In genomic region chr3:129121792-129122696, GRCh38 we compare ENCODE assay signal across 8 cellular contexts. TPM values are rescaled to one million over a fixed set of nuclear protein-coding genes. Genes with fewer than 3 reads are reported as not detected.
DNase-seq lines count a peak whose midpoint lies in the region; ATAC-seq, FAIRE-seq and TF ChIP-seq lines count a peak whose summit lies in the region.

TSS of gene RAB43 (minus strand) at chr3:129121804. CDS start at chr3:129121489, 315 bp downstream.

- TF ChIP-seq CTCF in chondrocyte (IDR thresholded peaks at IDR 0.05) (no peak), kidney (IDR thresholded peaks at IDR 0.05; ENCODE audit: borderline replicate concordance, extremely low read depth, insufficient read depth) (no peak)

- no peaks in the 10 kb centered on the region for H3K9me3 Mint-ChIP-seq in chondrocyte (ENCODE audit: low read depth)

- H3K27ac ChIP-seq in kidney (ENCODE audit: low read depth in 2 of 2, low read length in 2 of 2), result peak within 1 kb of the TSS; percentile 95 to 96

- H3K36me3 ChIP-seq in kidney (ENCODE audit: control insufficient read depth in 1 of 2, insufficient read depth in 2 of 2, low read length in 2 of 2), result peaks cover 5 to 9% of the 10 kb centered on the region in 2 donors

- peaks cover 4% of the 10 kb centered on the region for H3K36me3 Mint-ChIP-seq in chondrocyte (ENCODE audit: low read depth)

- peak within 1 kb of the TSS; percentile 92 for H3K27ac Mint-ChIP-seq in chondrocyte (ENCODE audit: unreplicated experiment)

- intact Hi-C loops in kidney (cut with DNase I), result no loop called here

- DNase-seq in NCI-H2227 (lab: John Stamatoyannopoulos, UW; ENCODE audit: unreplicated experiment), result peak; percentile 89
- peak; percentile 89 for DNase-seq in activated CD4-positive, alpha-beta T cell treated with anti-CD3 and anti-CD28 coated beads for 48 hours
- peak; percentile 94 for DNase-seq in chondrocyte (ENCODE audit: low spot score)
- DNase-seq in kidney, result peak; percentile 97
- peak; percentile 73 to 77 (median 75) for DNase-seq in stimulated activated CD4-positive, alpha-beta T cell treated with anti-CD3 and anti-CD28 coated beads, Interleukin-12 subunit alpha, Interleukin-12 subunit beta, amount 100 ng/mL, for 48 hours (ENCODE audit: low read depth in 2 of 3, low spot score in 1 of 3)
- no peak for DNase-seq in NCI-H2107 treated with DMSO at 0.1 percent for 48 hours (lab: John Stamatoyannopoulos, UW; ENCODE audit: unreplicated experiment)

- peaks cover 26 to 30% of the 10 kb centered on the region in 2 donors for H3K4me1 ChIP-seq in kidney (ENCODE audit: control insufficient read depth in 1 of 2, insufficient read depth in 1 of 2, low read depth in 1 of 2, low read length in 2 of 2)

- ATAC-seq in GM18498 (IDR thresholded peaks at IDR 0.05; ENCODE audit: unreplicated experiment) (peak; percentile 60), HG02973 (IDR thresholded peaks at IDR 0.05; ENCODE audit: unreplicated experiment) (peak; percentile 42)

- peaks cover 30% of the 10 kb centered on the region for H3K4me1 Mint-ChIP-seq in chondrocyte (ENCODE audit: low read depth)

- no peak for FAIRE-seq in kidney (lab: Jason Lieb, UNC)

- no peaks in the 10 kb centered on the region for H3K9me3 ChIP-seq in kidney (ENCODE audit: control insufficient read depth in 1 of 2, low read length in 2 of 2)

- H3K9ac ChIP-seq in kidney (ENCODE audit: low read length in 2 of 2), result peak within 1 kb of the TSS; percentile 68 to 95

- peak within 1 kb of the TSS; percentile 84 for H3K4me3 Mint-ChIP-seq in chondrocyte (ENCODE audit: unreplicated experiment)

- peak within 1 kb of the TSS; percentile 77 to 87 for H3K4me3 ChIP-seq in kidney (ENCODE audit: low read length in 2 of 2)

- no peaks in the 10 kb centered on the region for H3K27me3 Mint-ChIP-seq in chondrocyte (ENCODE audit: low read depth)

RNA-seq across cellular contexts. Expression of gene RAB43, which starts in this region (rescaled TPM):
- total RNA-seq in chondrocyte (19.1 to 29.7 TPM (median 26.3 TPM) in 3 replicates), kidney (27.6 TPM)
- 5.5 TPM for polyA plus RNA-seq in kidney (ENCODE audit: insufficient read depth, low read depth, low replicate concordance)
